In the genomic region with DNA sequence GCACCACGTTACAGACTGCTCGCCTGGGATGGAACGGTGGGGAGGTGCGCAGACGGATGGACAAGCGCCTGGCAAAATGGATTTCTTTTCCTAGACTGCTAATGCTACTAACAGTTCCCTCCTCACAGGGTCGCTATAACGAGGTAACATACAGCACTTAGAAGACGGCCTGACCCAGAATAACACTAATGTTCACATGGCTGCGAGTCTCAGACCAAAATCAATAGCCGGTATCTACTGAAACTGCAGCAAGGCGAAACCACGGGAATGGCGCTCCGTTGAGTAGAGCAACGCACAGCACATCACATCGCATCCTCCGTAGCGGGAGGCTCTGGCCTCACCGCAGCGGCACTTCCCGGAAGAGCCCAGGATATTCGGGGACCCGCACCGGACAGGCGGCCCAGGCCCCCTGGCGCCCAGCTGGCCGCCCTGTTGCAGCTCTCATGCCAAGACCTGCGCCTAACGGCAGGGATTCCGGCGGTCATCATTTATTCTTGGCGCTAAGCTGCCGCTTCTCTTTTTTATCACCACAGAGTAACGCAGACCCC, we compare ENCODE assay signal across 1 cellular context.
A peak's percentile ranks its signal among the peaks of the same experiment; 100 is the strongest.
TF ChIP-seq lines count a peak whose summit lies in the region.

No MANE protein-coding gene starts in this region.

TF ChIP-seq in HepG2, 621 proteins besides CTCF, POLR2A, EP300 and RAD21 (continued from another document and continues in another):
- no peak for TF ChIP-seq ATF2 (CRISPR knock-in tag; IDR thresholded peaks at IDR 0.05)
- no peak for TF ChIP-seq REST (IDR thresholded peaks at IDR 0.05; ENCODE audit: borderline replicate concordance in 1 of 2, low read depth in 1 of 2, low read length in 2 of 2)
- TF ChIP-seq ZNF709 (CRISPR knock-in tag; IDR thresholded peaks at IDR 0.05) = no peak; the same call in 1 of the 2 replicates
- TF ChIP-seq ZNF331 (CRISPR knock-in tag; IDR thresholded peaks at IDR 0.05) = peak; percentile 16; the same call in 1 of the 2 replicates
- no peak for TF ChIP-seq ZNF180 (CRISPR knock-in tag; IDR thresholded peaks at IDR 0.05; ENCODE audit: borderline replicate concordance, low read depth)
- TF ChIP-seq ZFP1 (CRISPR knock-in tag; IDR thresholded peaks at IDR 0.05) = no peak
- TF ChIP-seq ZBTB42 (CRISPR knock-in tag; IDR thresholded peaks at IDR 0.05) = no peak
- TF ChIP-seq, protein P1, sequence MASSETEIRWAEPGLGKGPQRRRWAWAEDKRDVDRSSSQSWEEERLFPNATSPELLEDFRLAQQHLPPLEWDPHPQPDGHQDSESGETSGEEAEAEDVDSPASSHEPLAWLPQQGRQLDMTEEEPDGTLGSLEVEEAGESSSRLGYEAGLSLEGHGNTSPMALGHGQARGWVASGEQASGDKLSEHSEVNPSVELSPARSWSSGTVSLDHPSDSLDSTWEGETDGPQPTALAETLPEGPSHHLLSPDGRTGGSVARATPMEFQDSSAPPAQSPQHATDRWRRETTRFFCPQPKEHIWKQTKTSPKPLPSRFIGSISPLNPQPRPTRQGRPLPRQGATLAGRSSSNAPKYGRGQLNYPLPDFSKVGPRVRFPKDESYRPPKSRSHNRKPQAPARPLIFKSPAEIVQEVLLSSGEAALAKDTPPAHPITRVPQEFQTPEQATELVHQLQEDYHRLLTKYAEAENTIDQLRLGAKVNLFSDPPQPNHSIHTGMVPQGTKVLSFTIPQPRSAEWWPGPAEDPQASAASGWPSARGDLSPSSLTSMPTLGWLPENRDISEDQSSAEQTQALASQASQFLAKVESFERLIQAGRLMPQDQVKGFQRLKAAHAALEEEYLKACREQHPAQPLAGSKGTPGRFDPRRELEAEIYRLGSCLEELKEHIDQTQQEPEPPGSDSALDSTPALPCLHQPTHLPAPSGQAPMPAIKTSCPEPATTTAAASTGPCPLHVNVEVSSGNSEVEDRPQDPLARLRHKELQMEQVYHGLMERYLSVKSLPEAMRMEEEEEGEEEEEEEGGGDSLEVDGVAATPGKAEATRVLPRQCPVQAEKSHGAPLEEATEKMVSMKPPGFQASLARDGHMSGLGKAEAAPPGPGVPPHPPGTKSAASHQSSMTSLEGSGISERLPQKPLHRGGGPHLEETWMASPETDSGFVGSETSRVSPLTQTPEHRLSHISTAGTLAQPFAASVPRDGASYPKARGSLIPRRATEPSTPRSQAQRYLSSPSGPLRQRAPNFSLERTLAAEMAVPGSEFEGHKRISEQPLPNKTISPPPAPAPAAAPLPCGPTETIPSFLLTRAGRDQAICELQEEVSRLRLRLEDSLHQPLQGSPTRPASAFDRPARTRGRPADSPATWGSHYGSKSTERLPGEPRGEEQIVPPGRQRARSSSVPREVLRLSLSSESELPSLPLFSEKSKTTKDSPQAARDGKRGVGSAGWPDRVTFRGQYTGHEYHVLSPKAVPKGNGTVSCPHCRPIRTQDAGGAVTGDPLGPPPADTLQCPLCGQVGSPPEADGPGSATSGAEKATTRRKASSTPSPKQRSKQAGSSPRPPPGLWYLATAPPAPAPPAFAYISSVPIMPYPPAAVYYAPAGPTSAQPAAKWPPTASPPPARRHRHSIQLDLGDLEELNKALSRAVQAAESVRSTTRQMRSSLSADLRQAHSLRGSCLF (CRISPR knock-in tag; IDR thresholded peaks at IDR 0.05; ENCODE audit: borderline replicate concordance) = no peak
- TF ChIP-seq, protein P2, sequence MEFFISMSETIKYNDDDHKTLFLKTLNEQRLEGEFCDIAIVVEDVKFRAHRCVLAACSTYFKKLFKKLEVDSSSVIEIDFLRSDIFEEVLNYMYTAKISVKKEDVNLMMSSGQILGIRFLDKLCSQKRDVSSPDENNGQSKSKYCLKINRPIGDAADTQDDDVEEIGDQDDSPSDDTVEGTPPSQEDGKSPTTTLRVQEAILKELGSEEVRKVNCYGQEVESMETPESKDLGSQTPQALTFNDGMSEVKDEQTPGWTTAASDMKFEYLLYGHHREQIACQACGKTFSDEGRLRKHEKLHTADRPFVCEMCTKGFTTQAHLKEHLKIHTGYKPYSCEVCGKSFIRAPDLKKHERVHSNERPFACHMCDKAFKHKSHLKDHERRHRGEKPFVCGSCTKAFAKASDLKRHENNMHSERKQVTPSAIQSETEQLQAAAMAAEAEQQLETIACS (CRISPR knock-in tag; IDR thresholded peaks at IDR 0.05) = 0 out of 2 replicates have a peak, but pooled peaks have one; percentile 4
- TF ChIP-seq, protein P3, sequence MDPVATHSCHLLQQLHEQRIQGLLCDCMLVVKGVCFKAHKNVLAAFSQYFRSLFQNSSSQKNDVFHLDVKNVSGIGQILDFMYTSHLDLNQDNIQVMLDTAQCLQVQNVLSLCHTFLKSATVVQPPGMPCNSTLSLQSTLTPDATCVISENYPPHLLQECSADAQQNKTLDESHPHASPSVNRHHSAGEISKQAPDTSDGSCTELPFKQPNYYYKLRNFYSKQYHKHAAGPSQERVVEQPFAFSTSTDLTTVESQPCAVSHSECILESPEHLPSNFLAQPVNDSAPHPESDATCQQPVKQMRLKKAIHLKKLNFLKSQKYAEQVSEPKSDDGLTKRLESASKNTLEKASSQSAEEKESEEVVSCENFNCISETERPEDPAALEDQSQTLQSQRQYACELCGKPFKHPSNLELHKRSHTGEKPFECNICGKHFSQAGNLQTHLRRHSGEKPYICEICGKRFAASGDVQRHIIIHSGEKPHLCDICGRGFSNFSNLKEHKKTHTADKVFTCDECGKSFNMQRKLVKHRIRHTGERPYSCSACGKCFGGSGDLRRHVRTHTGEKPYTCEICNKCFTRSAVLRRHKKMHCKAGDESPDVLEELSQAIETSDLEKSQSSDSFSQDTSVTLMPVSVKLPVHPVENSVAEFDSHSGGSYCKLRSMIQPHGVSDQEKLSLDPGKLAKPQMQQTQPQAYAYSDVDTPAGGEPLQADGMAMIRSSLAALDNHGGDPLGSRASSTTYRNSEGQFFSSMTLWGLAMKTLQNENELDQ (CRISPR knock-in tag; IDR thresholded peaks at IDR 0.05; ENCODE audit: borderline replicate concordance) = no peak
- no peak for TF ChIP-seq MAZ (IDR thresholded peaks at IDR 0.05; ENCODE audit: borderline replicate concordance, low read depth, low read length)
- TF ChIP-seq MAZ (CRISPR knock-in tag; IDR thresholded peaks at IDR 0.05; ENCODE audit: low read depth) = no peak
- no peak for TF ChIP-seq EHMT2 (IDR thresholded peaks at IDR 0.05; ENCODE audit: borderline replicate concordance, low read depth, low read length)
- no peak for TF ChIP-seq PBX2 (CRISPR knock-in tag; IDR thresholded peaks at IDR 0.05)
- no peak for TF ChIP-seq TAF15 (IDR thresholded peaks at IDR 0.05; ENCODE audit: low read depth, low read length, poor library complexity, severe bottlenecking)
- no peak for TF ChIP-seq ZNF550 (CRISPR knock-in tag; IDR thresholded peaks at IDR 0.05; ENCODE audit: borderline replicate concordance)
- TF ChIP-seq HNF4G (IDR thresholded peaks at IDR 0.05; ENCODE audit: borderline replicate concordance, low read depth, low read length) = no peak
- TF ChIP-seq HNF4G (CRISPR knock-in tag; IDR thresholded peaks at IDR 0.05; ENCODE audit: borderline replicate concordance, low read depth) = no peak; the same call in 1 of the 2 replicates
- TF ChIP-seq HOXA3 (CRISPR knock-in tag; IDR thresholded peaks at IDR 0.05) = no peak
- TF ChIP-seq THRA (CRISPR knock-in tag; IDR thresholded peaks at IDR 0.05; ENCODE audit: borderline replicate concordance) = no peak
- no peak for TF ChIP-seq ZIK1 (CRISPR knock-in tag; IDR thresholded peaks at IDR 0.05; ENCODE audit: borderline replicate concordance, low read depth)
- TF ChIP-seq ONECUT2 (CRISPR knock-in tag; IDR thresholded peaks at IDR 0.05) = peak; percentile 19; the same call in 1 of the 2 replicates
- TF ChIP-seq MEF2D (CRISPR knock-in tag; IDR thresholded peaks at IDR 0.05) = no peak
- no peak for TF ChIP-seq CHCHD3 (CRISPR knock-in tag; IDR thresholded peaks at IDR 0.05)
- TF ChIP-seq, protein P4, sequence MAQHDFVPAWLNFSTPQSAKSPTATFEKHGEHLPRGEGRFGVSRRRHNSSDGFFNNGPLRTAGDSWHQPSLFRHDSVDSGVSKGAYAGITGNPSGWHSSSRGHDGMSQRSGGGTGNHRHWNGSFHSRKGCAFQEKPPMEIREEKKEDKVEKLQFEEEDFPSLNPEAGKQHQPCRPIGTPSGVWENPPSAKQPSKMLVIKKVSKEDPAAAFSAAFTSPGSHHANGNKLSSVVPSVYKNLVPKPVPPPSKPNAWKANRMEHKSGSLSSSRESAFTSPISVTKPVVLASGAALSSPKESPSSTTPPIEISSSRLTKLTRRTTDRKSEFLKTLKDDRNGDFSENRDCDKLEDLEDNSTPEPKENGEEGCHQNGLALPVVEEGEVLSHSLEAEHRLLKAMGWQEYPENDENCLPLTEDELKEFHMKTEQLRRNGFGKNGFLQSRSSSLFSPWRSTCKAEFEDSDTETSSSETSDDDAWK (CRISPR knock-in tag; IDR thresholded peaks at IDR 0.05) = no peak
- TF ChIP-seq EZH2 (conservative IDR thresholded peaks at IDR 0.05; ENCODE audit: low read depth, low read length) = no peak
- no peak for TF ChIP-seq GTF3A (CRISPR knock-in tag; conservative IDR thresholded peaks at IDR 0.05)
